16 cellular contexts compared by ENCODE assay signal in genomic region chr13:46166221-46166584, GRCh38. TPM values are rescaled to one million over a fixed set of nuclear protein-coding genes. Genes with fewer than 3 reads are reported as not detected.
A peak's percentile ranks its signal among the peaks of the same experiment; 100 is the strongest.
DNase-seq lines count a peak whose midpoint lies in the region; ATAC-seq and TF ChIP-seq lines count a peak whose summit lies in the region.
"Had no signal": no experiment of that assay in that cellular context is flagged by ENCODE, and none has a peak within 500 bp of the region (broad histone marks: within the 10 kb centered on the region; RNA-seq: fewer than 3 reads in every experiment).

No MANE protein-coding gene starts in this region.

- H3K27ac Mint-ChIP-seq in activated naive CD4-positive, alpha-beta T cell treated with anti-CD3 and anti-CD28 coated beads for 36 hours = peak overlapping the region; percentile 94
- peak overlapping the region; percentile 69 for H3K27ac Mint-ChIP-seq in central memory CD8-positive, alpha-beta T cell (ENCODE audit: low read depth)
- peak overlapping the region; percentile 17 to 75 for H3K27ac Mint-ChIP-seq in stimulated activated naive CD8-positive, alpha-beta T cell treated with anti-CD3 and anti-CD28 coated beads, Interleukin-15, amount 100 ng/mL, for 72 hours
- H3K27ac Mint-ChIP-seq in glutamatergic neuron (ENCODE audit: unreplicated experiment) = no peak overlapping the region

- H3K27ac ChIP-seq in OCI-LY1 (ENCODE audit: low read depth, low read length, poor library complexity, severe bottlenecking) = peak overlapping the region; percentile 44
- H3K27ac ChIP-seq in substantia nigra (ENCODE audit: low read depth, low read length, poor library complexity, severe bottlenecking) = no peak overlapping the region
- H3K27ac ChIP-seq: tibial artery had no signal

- H4K20me1 ChIP-seq in OCI-LY1 (ENCODE audit: insufficient read depth, low read length) = no peaks in the 10 kb centered on the region

- no peak overlapping the region for H3K4me3 ChIP-seq in OCI-LY1 (ENCODE audit: low read depth, low read length, poor library complexity, severe bottlenecking)
- H3K4me3 ChIP-seq: heart left ventricle, tibial artery had no signal

- H3K27me3 Mint-ChIP-seq in activated naive CD4-positive, alpha-beta T cell treated with anti-CD3 and anti-CD28 coated beads for 36 hours (ENCODE audit: low read depth) = no peaks in the 10 kb centered on the region
- H3K27me3 Mint-ChIP-seq in central memory CD8-positive, alpha-beta T cell = no peaks in the 10 kb centered on the region
- H3K27me3 Mint-ChIP-seq in stimulated activated naive CD8-positive, alpha-beta T cell treated with anti-CD3 and anti-CD28 coated beads, Interleukin-15, amount 100 ng/mL, for 72 hours = no peaks in the 10 kb centered on the region
- peaks cover 3% of the 10 kb centered on the region for H3K27me3 Mint-ChIP-seq in glutamatergic neuron (ENCODE audit: unreplicated experiment)

- H3K36me3 ChIP-seq in OCI-LY1 (ENCODE audit: insufficient read depth, low read length) = peaks cover 65% of the 10 kb centered on the region
- H3K36me3 ChIP-seq: tibial artery had no signal

- ATAC-seq in central memory CD8-positive, alpha-beta T cell (replicated peaks; ENCODE audit: extremely low read depth, poor library complexity, severe bottlenecking) = no peak
- peak; percentile 24 for ATAC-seq in stimulated activated naive CD8-positive, alpha-beta T cell treated with anti-CD3 and anti-CD28 coated beads, Interleukin-15, amount 100 ng/mL, for 72 hours
- ATAC-seq: heart left ventricle, HepG2 had no signal

- H3K4me2 ChIP-seq in OCI-LY1 (ENCODE audit: low read length) = peak overlapping the region; percentile 32

- peaks cover 87% of the 10 kb centered on the region for H3K4me1 Mint-ChIP-seq in activated naive CD4-positive, alpha-beta T cell treated with anti-CD3 and anti-CD28 coated beads for 36 hours (ENCODE audit: low read depth)
- peaks cover 79% of the 10 kb centered on the region for H3K4me1 Mint-ChIP-seq in central memory CD8-positive, alpha-beta T cell
- H3K4me1 Mint-ChIP-seq in stimulated activated naive CD8-positive, alpha-beta T cell treated with anti-CD3 and anti-CD28 coated beads, Interleukin-15, amount 100 ng/mL, for 72 hours = peaks cover 91% of the 10 kb centered on the region
- peaks cover 6% of the 10 kb centered on the region for H3K4me1 Mint-ChIP-seq in glutamatergic neuron (ENCODE audit: low read depth, unreplicated experiment)

- no peaks in the 10 kb centered on the region for H3K27me3 ChIP-seq in OCI-LY1 (ENCODE audit: insufficient read depth, low read length)

- no peak for TF ChIP-seq CTCF in OCI-LY1 (IDR thresholded peaks at IDR 0.05; ENCODE audit: low read length)
- TF ChIP-seq CTCF in glutamatergic neuron (IDR thresholded peaks at IDR 0.05; ENCODE audit: partially characterized antibody, unreplicated experiment) = no peak

- no peak overlapping the region for H2AFZ ChIP-seq in OCI-LY1 (ENCODE audit: low read length)

- H3K4me3 Mint-ChIP-seq in activated naive CD4-positive, alpha-beta T cell treated with anti-CD3 and anti-CD28 coated beads for 36 hours = peak overlapping the region; percentile 14
- H3K4me3 Mint-ChIP-seq in central memory CD8-positive, alpha-beta T cell = peak overlapping the region; percentile 73
- H3K4me3 Mint-ChIP-seq in stimulated activated naive CD8-positive, alpha-beta T cell treated with anti-CD3 and anti-CD28 coated beads, Interleukin-15, amount 100 ng/mL, for 72 hours = peak overlapping the region; percentile 63 to 95
- no peak overlapping the region for H3K4me3 Mint-ChIP-seq in glutamatergic neuron (ENCODE audit: unreplicated experiment)

- CTCF ChIA-PET in activated naive CD4-positive, alpha-beta T cell treated with anti-CD3 and anti-CD28 coated beads for 36 hours (lab: Charles Lee) = interaction anchor here (2.8 kb wide), 1 partner anchor 13 kb away, joined by 17 read pairs; no protein-coding TSS in a partner anchor

- H3K9ac ChIP-seq in OCI-LY1 (ENCODE audit: low read length) = no peak overlapping the region

- H3K36me3 Mint-ChIP-seq in activated naive CD4-positive, alpha-beta T cell treated with anti-CD3 and anti-CD28 coated beads for 36 hours (ENCODE audit: low read depth) = peaks cover 40% of the 10 kb centered on the region
- H3K36me3 Mint-ChIP-seq in central memory CD8-positive, alpha-beta T cell (ENCODE audit: insufficient read depth) = peaks cover 43% of the 10 kb centered on the region
- H3K36me3 Mint-ChIP-seq in glutamatergic neuron (ENCODE audit: unreplicated experiment) = peaks cover 6% of the 10 kb centered on the region

- intact Hi-C loops in activated naive CD4-positive, alpha-beta T cell treated with anti-CD3 and anti-CD28 coated beads for 36 hours (cut with micrococcal nuclease) = loop anchor here (5.0 to 10.0 kb wide), 2 partner anchors 221 to 831 kb away; partner anchors contain the start of gene RUBCNL

- H3K9me3 Mint-ChIP-seq in activated naive CD4-positive, alpha-beta T cell treated with anti-CD3 and anti-CD28 coated beads for 36 hours = peaks cover 4% of the 10 kb centered on the region
- no peaks in the 10 kb centered on the region for H3K9me3 Mint-ChIP-seq in central memory CD8-positive, alpha-beta T cell
- H3K9me3 Mint-ChIP-seq in stimulated activated naive CD8-positive, alpha-beta T cell treated with anti-CD3 and anti-CD28 coated beads, Interleukin-15, amount 100 ng/mL, for 72 hours = no peaks in the 10 kb centered on the region
- H3K9me3 Mint-ChIP-seq in glutamatergic neuron (ENCODE audit: unreplicated experiment) = peaks cover 4% of the 10 kb centered on the region

- H3K79me2 ChIP-seq in OCI-LY1 (ENCODE audit: insufficient read depth, low read length) = peaks cover 87% of the 10 kb centered on the region

- no peaks in the 10 kb centered on the region for H3K9me3 ChIP-seq in OCI-LY1 (ENCODE audit: low read length)
- H3K9me3 ChIP-seq: heart left ventricle, tibial artery had no signal

- H3F3A ChIP-seq in OCI-LY1 (ENCODE audit: insufficient read depth, low read length) = no peaks in the 10 kb centered on the region

- no peak for DNase-seq in activated naive CD4-positive, alpha-beta T cell treated with anti-CD3 and anti-CD28 coated beads for 36 hours
- DNase-seq in activated naive CD4-positive, alpha-beta T cell treated with anti-CD3 and anti-CD28 coated beads, Interleukin-2, amount 50 U/mL, for 16 hours = no peak
- DNase-seq in central memory CD8-positive, alpha-beta T cell (ENCODE audit: low spot score in 2 of 2) = no peak
- no peak for DNase-seq in stimulated activated naive CD8-positive, alpha-beta T cell treated with anti-CD3 and anti-CD28 coated beads, Interleukin-15, amount 100 ng/mL, for 72 hours
- DNase-seq in glutamatergic neuron (no peak), substantia nigra (lab: John Stamatoyannopoulos, UW) (no peak), NCI-H1105 (lab: John Stamatoyannopoulos, UW) (no peak)
- DNase-seq: amniotic stem cell, heart left ventricle, NCI-H1417 treated with DMSO at 0.1 percent for 48 hours, NCI-H446 treated with DMSO at 0.1 percent for 48 hours, tibial artery had no signal

- H3K9me2 ChIP-seq in OCI-LY1 (ENCODE audit: low read depth, low read length) = no peaks in the 10 kb centered on the region

- peaks cover 64% of the 10 kb centered on the region for H3K4me1 ChIP-seq in OCI-LY1 (ENCODE audit: insufficient read depth, low read length, severe bottlenecking)

RNA-seq across cellular contexts. Expression of gene LCP1, which starts 15.8 kb away (rescaled TPM):
- 1,000 to 10,000 TPM; 1,008 to 1,043 TPM for total RNA-seq in activated naive CD4-positive, alpha-beta T cell treated with anti-CD3 and anti-CD28 coated beads for 36 hours
- 0.71 TPM for total RNA-seq in glutamatergic neuron (ENCODE audit: unreplicated experiment)

RNA-seq across cellular contexts. Expression of gene LRRC63, which starts 45.5 kb away (rescaled TPM):
- under 1 TPM; 0.24 to 0.32 TPM for total RNA-seq in activated naive CD4-positive, alpha-beta T cell treated with anti-CD3 and anti-CD28 coated beads for 36 hours
- total RNA-seq in glutamatergic neuron (ENCODE audit: unreplicated experiment) = not detected
- total RNA-seq: epithelial cell of proximal tubule, HepG2, pulmonary artery endothelial cell had no signal

Comparison
In these comparisons a context has a peak if more than half of its experiments do, and no peak if none do; other contexts are left out.
1. RNA of gene LCP1, which starts 15.8 kb away (total RNA-seq): 1,008 to 1,043 TPM in activated naive CD4-positive, alpha-beta T cell treated with anti-CD3 and anti-CD28 coated beads for 36 hours; 0.71 TPM in glutamatergic neuron (single experiment); every median in the first group is over 100 times any median in the second.